13 cellular contexts compared by ENCODE assay signal in genomic region chr1:202165267-202165941, GRCh38. TPM values are rescaled to one million over a fixed set of nuclear protein-coding genes. Genes with fewer than 3 reads are reported as not detected.
DNase-seq lines count a peak whose midpoint lies in the region; ATAC-seq and TF ChIP-seq lines count a peak whose summit lies in the region.
"Had no signal": no experiment of that assay in that cellular context is flagged by ENCODE, and none has a peak within 500 bp of the region (broad histone marks: within the 10 kb centered on the region; RNA-seq: fewer than 3 reads in every experiment).

No MANE protein-coding gene starts in this region.

- no peaks in the 10 kb centered on the region for H4K20me1 ChIP-seq in mammary epithelial cell (ENCODE audit: insufficient read depth, low read length)

- WGBS in mammary epithelial cell (ENCODE audit: low coverage, missing lambda C conversion rate), result 50% methylated on average over 12 of the region's 20 CpGs

- intact Hi-C loops in mammary epithelial cell (cut with micrococcal nuclease) (no loop called here), Right ventricle myocardium superior (cut with DNase I) (no loop called here)

- H3K27me3 ChIP-seq in H7 (ENCODE audit: control insufficient read depth, insufficient read depth, low read length) (no peaks in the 10 kb centered on the region), mammary epithelial cell (ENCODE audit: insufficient read depth, low read length) (no peaks in the 10 kb centered on the region)
- H3K27me3 ChIP-seq: dorsolateral prefrontal cortex had no signal

- no peaks in the 10 kb centered on the region for H3K9me3 ChIP-seq in mammary epithelial cell (replicated peaks; ENCODE audit: insufficient read depth, low read length)

- CTCF ChIA-PET in mammary epithelial cell (lab: Charles Lee; ENCODE audit: low non-redundant PET), result no interaction called here

- in situ Hi-C loops in mammary epithelial cell (cut with MboI; ENCODE audit: low sequenced_read_pairs in 2 of 2), result no loop called here

- DNase-seq in H7 (peak; percentile 72), mammary epithelial cell (no peak), NCI-H526 (lab: John Stamatoyannopoulos, UW) (no peak), Right ventricle myocardium superior (no peak), SIG-M5 (lab: John Stamatoyannopoulos, UW) (no peak), pons (ENCODE audit: low spot score) (no peak)
- DNase-seq in activated CD4-positive, alpha-beta T cell treated with anti-CD3 and anti-CD28 coated beads, Interleukin-2, amount 50 U/mL, for 48 hours, result peak; percentile 77 to 83
- peak; percentile 43 to 45 for DNase-seq in stimulated activated CD4-positive, alpha-beta T cell treated with anti-CD3 and anti-CD28 coated beads, Interleukin-4, amount 100 ng/mL, for 48 hours (ENCODE audit: low read depth in 2 of 2)
- DNase-seq: dorsolateral prefrontal cortex, NCI-H2171 treated with DMSO at 0.1 percent for 48 hours had no signal

- H3K4me2 ChIP-seq in mammary epithelial cell (ENCODE audit: insufficient read depth, low read depth, low read length), result peak overlapping the region; percentile 18

- H3K79me2 ChIP-seq in mammary epithelial cell (ENCODE audit: insufficient read depth, low read length), result no peaks in the 10 kb centered on the region

- TF ChIP-seq CTCF in mammary epithelial cell (conservative IDR thresholded peaks at IDR 0.05 in 1 of 2, IDR thresholded peaks at IDR 0.05 in 1 of 2; ENCODE audit: extremely low read depth in 1 of 2, insufficient read depth in 1 of 2, low read depth in 1 of 2, low read length in 2 of 2), result no peak

- H3K4me3 ChIP-seq in H7 (ENCODE audit: insufficient read depth, low read depth, low read length) (no peak overlapping the region), mammary epithelial cell (replicated peaks in 1 of 3; ENCODE audit: insufficient read depth in 1 of 3, low read depth in 2 of 3, low read length in 3 of 3) (no peak overlapping the region)
- H3K4me3 ChIP-seq: dorsolateral prefrontal cortex had no signal

- H3K36me3 ChIP-seq in H7 (replicated peaks; ENCODE audit: control insufficient read depth, insufficient read depth, low read length), result no peaks in the 10 kb centered on the region
- no peaks in the 10 kb centered on the region for H3K36me3 ChIP-seq in mammary epithelial cell (ENCODE audit: insufficient read depth, low read length)

- H3K9ac ChIP-seq in mammary epithelial cell (ENCODE audit: insufficient read depth, low read length), result no peak overlapping the region

- no peak overlapping the region for H3K27ac ChIP-seq in mammary epithelial cell (ENCODE audit: insufficient read depth, low read depth, low read length)
- H3K27ac ChIP-seq: dorsolateral prefrontal cortex had no signal

- peak overlapping the region; percentile 77 for H2AFZ ChIP-seq in mammary epithelial cell (ENCODE audit: low read depth, low read length)

- H3K4me1 ChIP-seq in mammary epithelial cell (ENCODE audit: insufficient read depth, low read length), result peaks cover 5% of the 10 kb centered on the region

- no TSS peak for BruUV-seq in mammary epithelial cell (replicated peaks; lab: Mats Ljungman, UMichigan)

- dilution Hi-C loops in mammary epithelial cell (cut with HindIII; ENCODE audit: low sequenced_read_pairs), result no loop called here

- ATAC-seq in Right ventricle myocardium superior (ENCODE audit: poor library complexity), result no peak
- ATAC-seq: SK-N-SH treated with all-trans-retinoic acid at 6 μM for 48 hours had no signal

RNA-seq across cellular contexts. Expression of gene PTPN7, which starts 5.0 kb away (rescaled TPM):
- total RNA-seq in H7 (2014; rRNA removed; shearing (Covaris generic)), result 0.24 and 0.55 TPM in 2 replicates
- total RNA-seq in mammary epithelial cell, result not detected
- polyA plus RNA-seq in mammary epithelial cell, result 0.03 TPM
- not detected for polyA minus RNA-seq in mammary epithelial cell
- total RNA-seq in Right ventricle myocardium superior, result 0.27 TPM
- total RNA-seq: lung microvascular endothelial cell had no signal
- polyA plus RNA-seq: BJ had no signal

RNA-seq across cellular contexts. Expression of gene ARL8A, which starts 20.9 kb away (rescaled TPM):
- total RNA-seq in H7 (2014; rRNA removed; shearing (Covaris generic)), result 50.3 and 55.1 TPM in 2 replicates
- 10 to 100 TPM; 36.7 to 56.2 TPM for total RNA-seq in mammary epithelial cell
- polyA plus RNA-seq in mammary epithelial cell, result 33.9 TPM
- 21.9 TPM for polyA minus RNA-seq in mammary epithelial cell
- total RNA-seq in Right ventricle myocardium superior, result 69.5 TPM

RNA-seq across cellular contexts. Expression of gene LGR6, which starts 28.2 kb away (rescaled TPM):
- 0.24 and 0.41 TPM in 2 replicates for total RNA-seq in H7 (2014; rRNA removed; shearing (Covaris generic))
- total RNA-seq in mammary epithelial cell (under 1 TPM; 0.45 to 0.50 TPM), Right ventricle myocardium superior (3.9 TPM)
- polyA plus RNA-seq in mammary epithelial cell, result 0.15 TPM
- not detected for polyA minus RNA-seq in mammary epithelial cell
- total RNA-seq: lung microvascular endothelial cell had no signal
- polyA plus RNA-seq: BJ had no signal

RNA-seq across cellular contexts. Expression of gene GPR37L1, which starts 42.7 kb away (rescaled TPM):
- under 0.01 TPM in 1 of 2 replicates, not detected in the other for total RNA-seq in H7 (2014; rRNA removed; shearing (Covaris generic))
- total RNA-seq in mammary epithelial cell, result not detected
- polyA plus RNA-seq in mammary epithelial cell, result 0.02 TPM
- polyA minus RNA-seq in mammary epithelial cell, result not detected
- 0.05 TPM for total RNA-seq in Right ventricle myocardium superior
- polyA plus RNA-seq: BJ had no signal

Comparison
In these comparisons a context has a peak if more than half of its experiments do, and no peak if none do; other contexts are left out.
1. DNase-seq: peak in H7 (single experiment), activated CD4-positive, alpha-beta T cell treated with anti-CD3 and anti-CD28 coated beads, Interleukin-2, amount 50 U/mL, for 48 hours (2 of 2) and stimulated activated CD4-positive, alpha-beta T cell treated with anti-CD3 and anti-CD28 coated beads, Interleukin-4, amount 100 ng/mL, for 48 hours (2 of 2); none in mammary epithelial cell (single experiment), NCI-H526 (0 of 2), Right ventricle myocardium superior (single experiment), SIG-M5 (single experiment) and pons (single experiment).